ENCODE assay signal across 9 cellular contexts in genomic region chr7:542935-543789, GRCh38. TPM values are rescaled to one million over a fixed set of nuclear protein-coding genes. Genes with fewer than 3 reads are reported as not detected.
DNase-seq lines count a peak whose midpoint lies in the region; ATAC-seq and TF ChIP-seq lines count a peak whose summit lies in the region.
"Had no signal": no experiment of that assay in that cellular context is flagged by ENCODE, and none has a peak within 500 bp of the region (broad histone marks: within the 10 kb centered on the region; RNA-seq: fewer than 3 reads in every experiment).

No MANE protein-coding gene starts in this region.

- 76% methylated on average over 29 of the region's 29 CpGs for WGBS in hepatocyte (ENCODE audit: low lambda C conversion rate, missing lambda C conversion rate)

- no peaks in the 10 kb centered on the region for H3K9me3 ChIP-seq in adipocyte (ENCODE audit: control insufficient read depth, low read length)
- H3K9me3 ChIP-seq in hepatocyte (ENCODE audit: low read depth): no peaks in the 10 kb centered on the region
- H3K9me3 ChIP-seq in uterus: no peaks in the 10 kb centered on the region

- H3K4me3 ChIP-seq in adipocyte (ENCODE audit: low read length) (peak overlapping the region; percentile 44), hepatocyte (no peak overlapping the region), uterus (no peak overlapping the region)

- ATAC-seq in Right ventricle myocardium inferior: peak; percentile 33
- ATAC-seq in GM18870 (IDR thresholded peaks at IDR 0.05; ENCODE audit: unreplicated experiment): no peak

- H3K27me3 ChIP-seq in adipocyte (replicated peaks; ENCODE audit: control insufficient read depth, insufficient read depth, low read length) (no peaks in the 10 kb centered on the region), hepatocyte (no peaks in the 10 kb centered on the region), uterus (no peaks in the 10 kb centered on the region)

- TF ChIP-seq CTCF in hepatocyte (IDR thresholded peaks at IDR 0.05; ENCODE audit: poor library complexity) (no peak), uterus (IDR thresholded peaks at IDR 0.05) (no peak)

- H4K20me1 ChIP-seq in hepatocyte (ENCODE audit: insufficient read depth, poor library complexity, severe bottlenecking): no peaks in the 10 kb centered on the region

- no peak for TF ChIP-seq POLR2A in uterus (IDR thresholded peaks at IDR 0.05)

- H3K9ac ChIP-seq in adipocyte (ENCODE audit: low read length): peak overlapping the region; percentile 54
- H3K9ac ChIP-seq: parathyroid adenoma had no signal

- intact Hi-C loops in Right ventricle myocardium inferior (cut with DNase I) (no loop called here), cardiac septum (cut with DNase I) (no loop called here), uterus (cut with DNase I; ENCODE audit: low total_unique reads) (no loop called here)

- no peaks in the 10 kb centered on the region for H3K9me2 ChIP-seq in hepatocyte (replicated peaks; ENCODE audit: insufficient read depth)

- no peaks in the 10 kb centered on the region for H3K79me2 ChIP-seq in hepatocyte
- H3K79me2 ChIP-seq: parathyroid adenoma had no signal

- H2AFZ ChIP-seq in hepatocyte: no peak overlapping the region
- H2AFZ ChIP-seq: parathyroid adenoma had no signal

- H3K36me3 ChIP-seq in adipocyte (ENCODE audit: control insufficient read depth, insufficient read depth, low read length, severe bottlenecking) (no peaks in the 10 kb centered on the region), hepatocyte (replicated peaks; ENCODE audit: insufficient read depth, low read depth) (no peaks in the 10 kb centered on the region), uterus (no peaks in the 10 kb centered on the region)

- no peak overlapping the region for H3K4me2 ChIP-seq in hepatocyte

- H3K4me1 ChIP-seq in adipocyte (ENCODE audit: control insufficient read depth, insufficient read depth, low read length) (peaks cover 30% of the 10 kb centered on the region), hepatocyte (ENCODE audit: insufficient read depth) (peaks cover 33% of the 10 kb centered on the region), uterus (peaks cover 0 to 4% of the 10 kb centered on the region in 2 donors)
- H3K4me1 ChIP-seq: parathyroid adenoma had no signal

- DNase-seq in Right ventricle myocardium inferior (ENCODE audit: missing footprints): peak; percentile 69
- no peak for DNase-seq in cardiac septum (ENCODE audit: low spot score)
- DNase-seq in adipocyte (ENCODE audit: low read depth): peak; percentile 91
- peak; percentile 61 for DNase-seq in hepatocyte (ENCODE audit: low spot score)
- peak; percentile 43 to 47 for DNase-seq in uterus
- DNase-seq in effector CD8-positive, alpha-beta T cell (lab: John Stamatoyannopoulos, UW): no peak
- no peak for DNase-seq in NCI-H2029 (lab: John Stamatoyannopoulos, UW)

- H3K27ac ChIP-seq in hepatocyte (peak overlapping the region; percentile 53), uterus (peak overlapping the region; percentile 31 to 61)
- H3K27ac ChIP-seq: parathyroid adenoma had no signal

RNA-seq across cellular contexts. Expression of gene PDGFA, which starts 23.5 kb away (rescaled TPM):
- 37.2 TPM for total RNA-seq in Right ventricle myocardium inferior
- 38.9 TPM for total RNA-seq in cardiac septum
- total RNA-seq in hepatocyte: 56.6 and 63.1 TPM in 2 replicates
- polyA plus RNA-seq in hepatocyte: 22.3 and 30.7 TPM in 2 replicates
- total RNA-seq in uterus: 10 to 100 TPM; 20.9 to 35.1 (median 33.6) TPM

Comparison
In these comparisons a context has a peak if more than half of its experiments do, and no peak if none do; other contexts are left out.
1. DNase-seq: peak in Right ventricle myocardium inferior (single experiment), adipocyte (single experiment), hepatocyte (single experiment) and uterus (2 of 2); none in cardiac septum (single experiment), effector CD8-positive, alpha-beta T cell (single experiment) and NCI-H2029 (single experiment).